In genomic region chr4:78775278-78776030, GRCh38 we compare ENCODE assay signal across 8 cellular contexts. TPM values are rescaled to one million over a fixed set of nuclear protein-coding genes. Genes with fewer than 3 reads are reported as not detected.
DNase-seq lines count a peak whose midpoint lies in the region; ATAC-seq and TF ChIP-seq lines count a peak whose summit lies in the region.

No MANE protein-coding gene starts in this region.

- peak overlapping the region; percentile 95 for H3K9ac ChIP-seq in iPS-18a (ENCODE audit: low read length)
- H3K9ac ChIP-seq in skeletal muscle satellite cell (ENCODE audit: low read depth, low read length) = peak overlapping the region; percentile 97

- H3K4me3 ChIP-seq in brain microvascular endothelial cell (ENCODE audit: low read depth, low read length) (peak overlapping the region; percentile 72), iPS-18a (ENCODE audit: low read length) (peak overlapping the region; percentile 61), skeletal muscle satellite cell (ENCODE audit: low read length) (peak overlapping the region; percentile 82)

- DNase-seq in NCI-H2029 (lab: John Stamatoyannopoulos, UW) = peak; percentile 58
- DNase-seq in NCI-H2029 treated with DMSO at 0.1 percent for 48 hours (lab: John Stamatoyannopoulos, UW) = no peak
- peak; percentile 38 for DNase-seq in NCI-H146 treated with DMSO at 0.1 percent for 48 hours (lab: John Stamatoyannopoulos, UW; ENCODE audit: unreplicated experiment)
- peak; percentile 91 for DNase-seq in UCSD-AML1 (lab: John Stamatoyannopoulos, UW; ENCODE audit: unreplicated experiment)
- DNase-seq in brain microvascular endothelial cell = peak; percentile 68

- peaks cover 15% of the 10 kb centered on the region for H3K4me1 ChIP-seq in iPS-18a (ENCODE audit: control insufficient read depth, low read depth, low read length)
- peaks cover 27% of the 10 kb centered on the region for H3K4me1 ChIP-seq in skeletal muscle satellite cell (ENCODE audit: control insufficient read depth, insufficient read depth, low read length)

- H3K36me3 ChIP-seq in brain microvascular endothelial cell (replicated peaks) (no peaks in the 10 kb centered on the region), iPS-18a (ENCODE audit: control insufficient read depth, low read depth, low read length) (no peaks in the 10 kb centered on the region), skeletal muscle satellite cell (ENCODE audit: insufficient read depth, low read length) (no peaks in the 10 kb centered on the region)

- peak; percentile 57 for ATAC-seq in HG02840 (IDR thresholded peaks at IDR 0.05; ENCODE audit: low FRiP score, unreplicated experiment)

- H3K27me3 ChIP-seq in brain microvascular endothelial cell (replicated peaks) (no peaks in the 10 kb centered on the region), iPS-18a (ENCODE audit: control insufficient read depth, insufficient read depth, low read length) (no peaks in the 10 kb centered on the region), skeletal muscle satellite cell (ENCODE audit: control insufficient read depth, insufficient read depth, low read length) (no peaks in the 10 kb centered on the region)

- in situ Hi-C loops in brain microvascular endothelial cell (cut with HindIII; ENCODE audit: low pct_ligation_motif_present, low sequenced_read_pairs) = no loop called here

- H3K27ac ChIP-seq in brain microvascular endothelial cell = peak overlapping the region; percentile 97
- H3K27ac ChIP-seq in iPS-18a (ENCODE audit: low read length) = peak overlapping the region; percentile 94

- TF ChIP-seq CTCF in brain microvascular endothelial cell (IDR thresholded peaks at IDR 0.05; ENCODE audit: low read depth, low read length, missing control alignments) = no peak

- peak overlapping the region; percentile 93 for H3K4me2 ChIP-seq in skeletal muscle satellite cell (ENCODE audit: low read length)

- no peaks in the 10 kb centered on the region for H3K9me3 ChIP-seq in iPS-18a (ENCODE audit: control insufficient read depth, low read depth, low read length)
- H3K9me3 ChIP-seq in skeletal muscle satellite cell (replicated peaks; ENCODE audit: low read length) = no peaks in the 10 kb centered on the region

RNA-seq across cellular contexts. Expression of gene BMP2K, which starts 0.7 kb away (rescaled TPM):
- 35.4 and 59.3 TPM in 2 replicates for total RNA-seq in skeletal muscle satellite cell (2012; rRNA removed)
